In the genomic region with DNA sequence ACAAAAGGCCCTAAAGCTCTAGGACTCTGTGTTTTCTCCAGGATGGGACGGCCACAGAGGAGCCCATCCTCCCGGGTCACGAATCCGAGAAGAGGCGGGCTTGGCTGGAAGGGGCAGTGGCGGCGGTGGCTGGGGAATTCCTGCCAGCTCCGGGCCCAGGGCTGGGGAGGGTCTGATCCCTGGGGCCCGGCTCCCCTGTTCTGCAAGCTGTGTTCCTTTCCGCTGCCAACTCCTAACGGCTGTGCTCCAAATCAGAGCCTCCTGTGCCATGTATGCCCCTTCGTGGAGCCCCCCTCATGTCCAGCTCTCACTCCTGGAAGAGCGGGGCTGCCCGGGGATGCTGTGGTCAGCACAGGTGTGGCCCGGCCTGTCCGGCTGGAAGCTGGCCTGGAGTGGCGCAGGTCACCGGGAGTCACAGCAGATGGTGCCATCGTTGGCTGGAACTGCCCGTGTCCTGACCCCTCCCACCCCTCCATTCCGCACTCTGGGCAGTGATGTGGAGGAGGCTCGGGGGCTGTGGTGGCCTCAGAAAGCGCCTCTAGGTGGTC, we compare ENCODE assay signal across 26 cellular contexts.
"Had no signal": no experiment of that assay in that cellular context is flagged by ENCODE, and none has a peak within 500 bp of the region (broad histone marks: within the 10 kb centered on the region; RNA-seq: fewer than 3 reads in every experiment).

No MANE protein-coding gene starts in this region.

- H3K9me3 ChIP-seq: SJSA1 had no signal

- H3K27me3 Mint-ChIP-seq: activated naive CD8-positive, alpha-beta T cell had no signal

- H3K4me1 ChIP-seq: SJSA1 had no signal

- FAIRE-seq: astrocyte had no signal

- H3K36me3 ChIP-seq: SJSA1 had no signal

- H3K4me3 Mint-ChIP-seq: activated CD8-positive, alpha-beta T cell treated with anti-CD3 and anti-CD28 coated beads, Interleukin-2, amount 10 ng/mL, durations not matched to agents 7 days and 5 days; activated naive CD8-positive, alpha-beta T cell; brain; central memory CD8-positive, alpha-beta T cell; T-helper 2 cell treated with Interferon-gamma antibody and Interleukin-4, amounts not matched to agents 5 μg/mL and 100 μg/mL, for 36 hours had no signal

- H3K27ac Mint-ChIP-seq: activated CD8-positive, alpha-beta T cell treated with anti-CD3 and anti-CD28 coated beads, Interleukin-2, amount 10 ng/mL, durations not matched to agents 7 days and 5 days; activated naive CD8-positive, alpha-beta T cell; brain; T-helper 2 cell treated with Interferon-gamma antibody and Interleukin-4, amounts not matched to agents 5 μg/mL and 100 μg/mL, for 36 hours had no signal

- H3K4me3 ChIP-seq: SJSA1 had no signal

- H3K27ac ChIP-seq: SJSA1 had no signal

- H3K9me3 Mint-ChIP-seq: brain; central memory CD8-positive, alpha-beta T cell; T-helper 2 cell treated with Interferon-gamma antibody and Interleukin-4, amounts not matched to agents 5 μg/mL and 100 μg/mL, for 36 hours had no signal

- H3K27me3 ChIP-seq: SJSA1 had no signal

- ATAC-seq: activated CD4-positive, CD25-positive, alpha-beta regulatory T cell treated with anti-CD3 and anti-CD28 coated beads, Interleukin-2, amount 50 U/mL, for 24 hours; activated CD8-positive, alpha-beta T cell treated with anti-CD3 and anti-CD28 coated beads, Interleukin-2, amount 10 ng/mL, durations not matched to agents 7 days and 5 days; Panc1; SK-N-SH treated with all-trans-retinoic acid at 6 μM for 48 hours had no signal

- DNase-seq: activated CD4-positive, alpha-beta T cell treated with anti-CD3 and anti-CD28 coated beads for 4 hours; activated CD8-positive, alpha-beta memory T cell treated with anti-CD3 and anti-CD28 coated beads, Interleukin-2, amount 50 U/mL, for 48 hours; activated CD8-positive, alpha-beta T cell treated with anti-CD3 and anti-CD28 coated beads, Interleukin-2, amount 10 ng/mL, durations not matched to agents 7 days and 5 days; activated naive CD4-positive, alpha-beta T cell treated with Interleukin-2 at 50 U/mL for 16 hours; activated T-cell treated with anti-CD3 and anti-CD28 coated beads, Interleukin-2, amount 50 U/mL, for 1 hour; KG1; NCI-H1048; NCI-H1930; NCI-H2107; NCI-H2171 treated with DMSO at 0.1 percent for 48 hours; NCI-H226; NCI-H526; NCI-H82; OCI-M1; Right ventricle myocardium superior; RPMI8226; SW 1271 had no signal
